1 cellular context compared by ENCODE assay signal in the genomic region with DNA sequence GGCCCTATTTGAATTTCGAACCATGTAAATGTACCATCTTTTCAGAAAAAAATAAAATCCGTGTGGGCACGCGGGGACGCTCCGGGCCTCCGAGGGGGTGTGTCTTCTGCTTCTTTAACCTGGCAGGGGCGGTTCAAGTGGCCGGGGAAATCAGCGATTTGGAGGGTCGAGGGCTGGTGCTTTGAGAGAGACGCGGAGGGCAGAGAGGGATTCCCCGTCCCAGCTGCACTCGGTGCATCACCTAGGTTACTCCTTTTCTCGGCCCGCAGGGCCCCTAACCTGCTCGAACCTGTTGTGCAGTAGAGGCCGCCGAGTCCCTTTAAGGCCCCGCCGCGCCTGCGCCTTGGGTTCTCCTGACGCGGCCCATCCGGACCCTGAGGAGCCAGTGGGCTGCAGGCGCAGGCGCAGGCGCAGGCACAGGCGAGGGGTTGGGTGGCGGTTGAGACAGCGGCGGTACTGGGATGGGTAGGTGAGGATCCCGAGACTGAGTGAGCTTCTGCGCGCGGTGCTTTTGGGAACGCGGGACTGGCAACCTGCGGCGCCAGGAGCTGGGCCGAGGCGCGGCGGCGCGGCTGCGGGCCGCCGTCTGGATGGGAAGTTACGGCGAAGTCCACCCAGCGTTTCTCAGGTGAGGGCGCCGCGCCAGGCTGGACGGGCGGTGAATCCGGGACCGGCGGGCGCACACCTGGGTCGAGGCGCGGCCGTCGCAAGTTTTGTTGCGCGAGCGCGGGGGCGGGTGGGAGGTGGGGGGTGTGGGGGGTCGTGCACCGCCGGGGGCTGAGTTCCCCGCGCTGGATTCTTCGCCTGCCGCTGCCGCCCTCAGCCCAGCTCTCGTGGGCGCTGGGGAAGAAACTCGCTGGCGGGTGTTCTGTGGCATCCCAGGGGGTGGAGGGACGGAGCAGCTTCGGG.
A peak's percentile ranks its signal among the peaks of the same experiment; 100 is the strongest.
TF ChIP-seq lines count a peak whose summit lies in the region.

A gene with protein sequence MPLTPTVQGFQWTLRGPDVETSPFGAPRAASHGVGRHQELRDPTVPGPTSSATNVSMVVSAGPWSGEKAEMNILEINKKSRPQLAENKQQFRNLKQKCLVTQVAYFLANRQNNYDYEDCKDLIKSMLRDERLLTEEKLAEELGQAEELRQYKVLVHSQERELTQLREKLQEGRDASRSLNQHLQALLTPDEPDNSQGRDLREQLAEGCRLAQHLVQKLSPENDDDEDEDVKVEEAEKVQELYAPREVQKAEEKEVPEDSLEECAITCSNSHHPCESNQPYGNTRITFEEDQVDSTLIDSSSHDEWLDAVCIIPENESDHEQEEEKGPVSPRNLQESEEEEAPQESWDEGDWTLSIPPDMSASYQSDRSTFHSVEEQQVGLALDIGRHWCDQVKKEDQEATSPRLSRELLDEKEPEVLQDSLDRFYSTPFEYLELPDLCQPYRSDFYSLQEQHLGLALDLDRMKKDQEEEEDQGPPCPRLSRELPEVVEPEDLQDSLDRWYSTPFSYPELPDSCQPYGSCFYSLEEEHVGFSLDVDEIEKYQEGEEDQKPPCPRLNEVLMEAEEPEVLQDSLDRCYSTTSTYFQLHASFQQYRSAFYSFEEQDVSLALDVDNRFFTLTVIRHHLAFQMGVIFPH (plus strand): TSS at position 417 of the 909 bp plus-strand sequence. CDS start 4,950 bp downstream, outside the sequence.

TF ChIP-seq in Ishikawa, 13 proteins besides CTCF, POLR2A, EP300 and RAD21 (continued from another document):
- TF ChIP-seq REST (IDR thresholded peaks at IDR 0.05; ENCODE audit: low read depth) (no peak), CREB1 (IDR thresholded peaks at IDR 0.05; ENCODE audit: low read depth) (no peak), ZBTB7A (IDR thresholded peaks at IDR 0.05; ENCODE audit: low read depth) (0 out of 2 replicates have a peak, but pooled peaks have one; percentile 20), TEAD4 (IDR thresholded peaks at IDR 0.05) (0 out of 2 replicates have a peak, but pooled peaks have one; percentile 21)
TF ChIP-seq in Ishikawa: peak in this region for 6.
